19 cellular contexts compared by ENCODE assay signal in genomic region chr9:107351382-107352045, GRCh38.
A peak's percentile ranks its signal among the peaks of the same experiment; 100 is the strongest.
DNase-seq lines count a peak whose midpoint lies in the region; ATAC-seq lines count a peak whose summit lies in the region.
"Had no signal": no experiment of that assay in that cellular context is flagged by ENCODE, and none has a peak within 500 bp of the region (broad histone marks: within the 10 kb centered on the region; RNA-seq: fewer than 3 reads in every experiment).

No MANE protein-coding gene starts in this region.

- ATAC-seq in HG03432 (IDR thresholded peaks at IDR 0.05; ENCODE audit: unreplicated experiment): no peak

- 80 to 81% methylated on average over 6 of the region's 6 CpGs for WGBS in esophagus, 2 donors
- WGBS in trophoblast cell (ENCODE audit: extremely low coverage, insufficient coverage, insufficient read length): no CpG with 5 or more reads among the region's 6 CpGs

- H2BK5ac ChIP-seq in trophoblast cell (ENCODE audit: low read depth, low read length, poor library complexity): no peak overlapping the region

- no peaks in the 10 kb centered on the region for H3K79me2 ChIP-seq in trophoblast cell (ENCODE audit: control insufficient read depth, insufficient read depth, low read length, poor library complexity)

- peak; percentile 20 for DNase-seq in ELR (ENCODE audit: low read depth)
- peak; percentile 51 for DNase-seq in NCI-H226
- peak in 1 of 2 donors; percentile 20 for DNase-seq in trophoblast cell
- DNase-seq in AG20443 (ENCODE audit: low spot score): no peak
- no peak for DNase-seq in stimulated activated CD4-positive, alpha-beta T cell treated with anti-CD3 and anti-CD28 coated beads, Interleukin-1b, Interleukin-23, amount 100 ng/mL, for 48 hours
- DNase-seq: activated CD4-positive, CD25-positive, alpha-beta regulatory T cell treated with anti-CD3 and anti-CD28 coated beads, Interleukin-2, amount 50 U/mL, for 72 hours; activated naive CD4-positive, alpha-beta T cell treated with Interleukin-2 at 50 U/mL for 16 hours; aorta; effector memory CD4-positive, alpha-beta T cell; left ventricle myocardium inferior; NCI-H1105; NCI-H526 treated with DMSO at 0.1 percent for 48 hours; sigmoid colon; stimulated activated CD4-positive, alpha-beta T cell treated with anti-CD3 and anti-CD28 coated beads, Interleukin-2, amount 100 ng/mL, for 24 hours; stomach; uterus had no signal

- H3K27me3 ChIP-seq in esophagus (ENCODE audit: control insufficient read depth in 1 of 2, insufficient read depth in 2 of 2, low read length in 2 of 2) (no peaks in the 10 kb centered on the region), trophoblast cell (ENCODE audit: insufficient read depth, low read length) (no peaks in the 10 kb centered on the region)
- H3K27me3 ChIP-seq: sigmoid colon, uterus had no signal

- H3K4me2 ChIP-seq in trophoblast cell (ENCODE audit: low read length): peak overlapping the region; percentile 22

- H3K9me3 ChIP-seq in esophagus (ENCODE audit: control insufficient read depth in 2 of 2, insufficient read depth in 1 of 2, low read depth in 1 of 2, low read length in 1 of 2): peaks cover 0 to 3% of the 10 kb centered on the region in 2 donors
- H3K9me3 ChIP-seq in trophoblast cell (ENCODE audit: insufficient read depth, low read depth, low read length): no peaks in the 10 kb centered on the region
- H3K9me3 ChIP-seq: Caco-2, sigmoid colon, uterus had no signal

- no peak overlapping the region for H2AFZ ChIP-seq in trophoblast cell (ENCODE audit: insufficient read depth, low read length, poor library complexity)

- H3K27ac ChIP-seq in esophagus (ENCODE audit: low read depth in 2 of 2, low read length in 1 of 2): peak overlapping the region; percentile 47 to 85
- H3K27ac ChIP-seq in trophoblast cell (ENCODE audit: low read depth, low read length): peak overlapping the region; percentile 52
- H3K27ac ChIP-seq: left ventricle myocardium inferior, sigmoid colon, stomach, uterus had no signal

- H4K91ac ChIP-seq in trophoblast cell (ENCODE audit: low read depth, low read length): no peak overlapping the region

- no peak overlapping the region for H4K12ac ChIP-seq in trophoblast cell (ENCODE audit: low read depth, low read length)

- H3K23ac ChIP-seq in trophoblast cell (ENCODE audit: low read length): no peak overlapping the region

- H3K4ac ChIP-seq in trophoblast cell (ENCODE audit: low read depth, low read length): no peak overlapping the region

- H3K79me1 ChIP-seq in trophoblast cell (ENCODE audit: low read length): no peaks in the 10 kb centered on the region

- H2AK5ac ChIP-seq in trophoblast cell (ENCODE audit: low read length): no peak overlapping the region

- no peaks in the 10 kb centered on the region for H3K4me1 ChIP-seq in esophagus (ENCODE audit: control insufficient read depth in 2 of 2, insufficient read depth in 2 of 2, low read length in 1 of 2)
- peaks cover 0 to 6% of the 10 kb centered on the region in 2 experiments for H3K4me1 ChIP-seq in trophoblast cell (ENCODE audit: control insufficient read depth in 1 of 2, insufficient read depth in 2 of 2, low read length in 2 of 2)
- H3K4me1 ChIP-seq: left ventricle myocardium inferior, sigmoid colon, stomach, uterus had no signal

- no peak overlapping the region for H3K14ac ChIP-seq in trophoblast cell (ENCODE audit: low read length)

- no peak overlapping the region for H4K8ac ChIP-seq in trophoblast cell (ENCODE audit: low read depth, low read length)

- H3K18ac ChIP-seq in trophoblast cell (ENCODE audit: low read length): no peak overlapping the region

- no peaks in the 10 kb centered on the region for H3K36me3 ChIP-seq in esophagus (ENCODE audit: control insufficient read depth in 2 of 2, insufficient read depth in 2 of 2, low read length in 1 of 2)
- no peaks in the 10 kb centered on the region for H3K36me3 ChIP-seq in trophoblast cell (ENCODE audit: control insufficient read depth in 1 of 2, insufficient read depth in 2 of 2, low read length in 2 of 2)
- H3K36me3 ChIP-seq: left ventricle myocardium inferior, sigmoid colon, stomach, uterus had no signal

- peak overlapping the region; percentile 47 for H2BK12ac ChIP-seq in trophoblast cell (ENCODE audit: low read length)

- no peak overlapping the region for H2BK120ac ChIP-seq in trophoblast cell (ENCODE audit: insufficient read depth, low read length, poor library complexity)

- H3K9ac ChIP-seq in trophoblast cell (ENCODE audit: low read length): no peak overlapping the region

- no peak overlapping the region for H3K4me3 ChIP-seq in esophagus (ENCODE audit: low read depth in 1 of 2, low read length in 2 of 2)
- no peak overlapping the region for H3K4me3 ChIP-seq in trophoblast cell (ENCODE audit: low read depth, low read length)
- H3K4me3 ChIP-seq: left ventricle myocardium inferior, sigmoid colon, stomach, uterus had no signal

Comparison
In these comparisons a context has a peak if more than half of its experiments do, and no peak if none do; other contexts are left out.
1. DNase-seq: peak in ELR (single experiment) and NCI-H226 (single experiment); none in AG20443 (single experiment) and stimulated activated CD4-positive, alpha-beta T cell treated with anti-CD3 and anti-CD28 coated beads, Interleukin-1b, Interleukin-23, amount 100 ng/mL, for 48 hours (single experiment).